ENCODE assay signal across 19 cellular contexts in the genomic region with DNA sequence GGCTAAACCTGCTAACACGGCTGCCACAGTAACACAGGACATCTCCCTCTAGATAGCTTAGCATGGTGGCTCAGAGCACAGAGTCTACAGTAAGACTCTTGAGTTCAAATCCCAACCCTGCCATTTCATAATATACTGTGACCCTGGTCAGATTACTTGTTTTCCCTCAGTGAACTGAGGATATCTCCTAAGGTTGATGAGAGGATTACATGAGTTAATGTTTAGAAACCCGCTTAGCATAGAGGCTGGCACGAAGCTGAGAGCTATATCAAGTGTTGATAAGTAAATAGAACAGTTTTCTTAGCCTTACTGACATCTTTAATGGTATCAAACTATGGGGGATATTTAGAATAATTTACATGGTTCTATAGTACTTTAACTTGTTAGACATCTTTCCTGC. TPM values are rescaled to one million over a fixed set of nuclear protein-coding genes. Genes with fewer than 3 reads are reported as not detected.
A peak's percentile ranks its signal among the peaks of the same experiment; 100 is the strongest.
DNase-seq lines count a peak whose midpoint lies in the region; ATAC-seq, FAIRE-seq and TF ChIP-seq lines count a peak whose summit lies in the region.
"Had no signal": no experiment of that assay in that cellular context is flagged by ENCODE, and none has a peak within 500 bp of the region (broad histone marks: within the 10 kb centered on the region; RNA-seq: fewer than 3 reads in every experiment).

No MANE protein-coding gene starts in this region.

- H3K4me1 ChIP-seq in K562 (replicated peaks in 1 of 2; ENCODE audit: control insufficient read depth in 2 of 2, insufficient read depth in 2 of 2, low read length in 2 of 2): no peaks in the 10 kb centered on the region; a peak in 1 of 5 replicates
- H3K4me1 ChIP-seq in small intestine (ENCODE audit: control insufficient read depth in 2 of 2, insufficient read depth in 1 of 2, low read depth in 1 of 2, low read length in 1 of 2): peaks cover 0 to 1% of the 10 kb centered on the region in 2 donors
- H3K4me1 ChIP-seq: BLaER1, Caco-2 had no signal

- H3K27me3 ChIP-seq in K562 (ENCODE audit: control insufficient read depth in 2 of 2, insufficient read depth in 2 of 2, low read length in 2 of 2): no peaks in the 10 kb centered on the region
- no peaks in the 10 kb centered on the region for H3K27me3 ChIP-seq in small intestine (ENCODE audit: control insufficient read depth in 2 of 2, insufficient read depth in 2 of 2, low read length in 2 of 2)
- H3K27me3 ChIP-seq: BLaER1 had no signal

- H3K79me2 ChIP-seq in K562 (ENCODE audit: control insufficient read depth, insufficient read depth, low read length): no peaks in the 10 kb centered on the region

- peaks cover 9% of the 10 kb centered on the region for H3K9me3 ChIP-seq in K562 (replicated peaks; ENCODE audit: control insufficient read depth, insufficient read depth, low read depth, low read length)
- H3K9me3 ChIP-seq in small intestine (ENCODE audit: control insufficient read depth, low read depth): no peaks in the 10 kb centered on the region

- in situ Hi-C loops in K562 (cut with MboI): no loop called here

- TF ChIP-seq RAD21 in K562 (CRISPR knock-in tag; conservative IDR thresholded peaks at IDR 0.05 in 1 of 2, IDR thresholded peaks at IDR 0.05 in 1 of 2): no peak

- DNase-seq in NCI-H82 (lab: John Stamatoyannopoulos, UW): peak; percentile 1
- no peak for DNase-seq in NCI-H82 treated with DMSO at 0.1 percent for 48 hours (lab: John Stamatoyannopoulos, UW; ENCODE audit: unreplicated experiment)
- no peak for DNase-seq in K562 (ENCODE audit: extremely low read depth in 1 of 4, low spot score in 3 of 4)
- DNase-seq in small intestine: peak; percentile 68
- no peak for DNase-seq in ecto neural progenitor cell (ENCODE audit: low spot score)
- no peak for DNase-seq in activated CD4-positive, alpha-beta T cell treated with anti-CD3 and anti-CD28 coated beads for 1 hour
- DNase-seq: Caco-2; CD4-positive, CD25-positive, alpha-beta regulatory T cell; CD8-positive, alpha-beta T cell; DMS153; DND-41; H9 had no signal

- H3K4me3 ChIP-seq in K562 (no peak overlapping the region), small intestine (ENCODE audit: low read depth in 1 of 2, low read length in 2 of 2) (no peak overlapping the region)
- H3K4me3 ChIP-seq: BLaER1 had no signal

- no peaks in the 10 kb centered on the region for H3K36me3 ChIP-seq in K562 (ENCODE audit: control insufficient read depth, insufficient read depth, low read length)
- H3K36me3 ChIP-seq in small intestine (ENCODE audit: control insufficient read depth in 2 of 2, insufficient read depth in 2 of 2, low read length in 2 of 2): no peaks in the 10 kb centered on the region
- H3K36me3 ChIP-seq: BLaER1 had no signal

- H2AFZ ChIP-seq in K562 (ENCODE audit: low read depth, low read length): no peak overlapping the region

- TF ChIP-seq EP300 in K562 (IDR thresholded peaks at IDR 0.05; ENCODE audit: low read length): no peak

- intact Hi-C loops in K562 (cut with micrococcal nuclease): no loop called here

- no peak overlapping the region for H3K4me2 ChIP-seq in K562 (ENCODE audit: insufficient read depth, low read length)
- H3K4me2 ChIP-seq: BLaER1 had no signal

- FAIRE-seq in K562 (lab: Jason Lieb, UNC): peak; percentile 65
- no peak for FAIRE-seq in small intestine (lab: Jason Lieb, UNC)
- FAIRE-seq: A204.1, G401.6, GM12892 had no signal

- POLR2A ChIA-PET in K562 (lab: Yijun Ruan, JAX): no interaction called here

- H3K9me1 ChIP-seq in K562 (ENCODE audit: control insufficient read depth, insufficient read depth, low read length): no peaks in the 10 kb centered on the region

- no peak for TF ChIP-seq CTCF in K562 (IDR thresholded peaks at IDR 0.05 in 2 of 3, conservative IDR thresholded peaks at IDR 0.05 in 1 of 3; ENCODE audit: insufficient read depth in 2 of 3, low read depth in 1 of 3, low read length in 3 of 3)

- no TSS peak for BruUV-seq in K562 (replicated peaks; lab: Mats Ljungman, UMichigan)

- no peak overlapping the region for H3K27ac ChIP-seq in K562 (ENCODE audit: extremely low read depth, low read depth, low read length)
- H3K27ac ChIP-seq in small intestine (ENCODE audit: low read depth in 1 of 2, low read length in 1 of 2): peak overlapping the region in 1 of 2 donors; percentile 12
- H3K27ac ChIP-seq: 22Rv1, BLaER1, C4-2B had no signal

- no peak overlapping the region for H3K9ac ChIP-seq in K562 (ENCODE audit: insufficient read depth in 1 of 2, low read depth in 2 of 2, low read length in 2 of 2)
- H3K9ac ChIP-seq: BLaER1 had no signal

- no peak for ATAC-seq in K562
- ATAC-seq: CD8-positive, alpha-beta T cell; HCT116 had no signal

- CTCF ChIA-PET in K562 (lab: Yijun Ruan, JAX; ENCODE audit: low intra/inter-chr PET ratio): no interaction called here

- H4K20me1 ChIP-seq in K562 (replicated peaks; ENCODE audit: control insufficient read depth, insufficient read depth, low read length): no peaks in the 10 kb centered on the region
- H4K20me1 ChIP-seq: BLaER1 had no signal

- TF ChIP-seq POLR2A in K562 (conservative IDR thresholded peaks at IDR 0.05): no peak

- 4% methylated on average over 3 of the region's 3 CpGs for WGBS in K562 (ENCODE audit: insufficient coverage, low coverage, missing lambda C conversion rate)
- WGBS in small intestine, 3 donors: 35 to 60% (median 42%) methylated on average over 3 of the region's 3 CpGs

TF ChIP-seq in K562, 482 proteins besides CTCF, POLR2A, EP300 and RAD21 (continues in another document):
- TF ChIP-seq ERF (CRISPR knock-in tag; IDR thresholded peaks at IDR 0.05) (no peak), SRSF3 (IDR thresholded peaks at IDR 0.05; ENCODE audit: insufficient read depth, low read length) (no peak)
- TF ChIP-seq, protein P1, sequence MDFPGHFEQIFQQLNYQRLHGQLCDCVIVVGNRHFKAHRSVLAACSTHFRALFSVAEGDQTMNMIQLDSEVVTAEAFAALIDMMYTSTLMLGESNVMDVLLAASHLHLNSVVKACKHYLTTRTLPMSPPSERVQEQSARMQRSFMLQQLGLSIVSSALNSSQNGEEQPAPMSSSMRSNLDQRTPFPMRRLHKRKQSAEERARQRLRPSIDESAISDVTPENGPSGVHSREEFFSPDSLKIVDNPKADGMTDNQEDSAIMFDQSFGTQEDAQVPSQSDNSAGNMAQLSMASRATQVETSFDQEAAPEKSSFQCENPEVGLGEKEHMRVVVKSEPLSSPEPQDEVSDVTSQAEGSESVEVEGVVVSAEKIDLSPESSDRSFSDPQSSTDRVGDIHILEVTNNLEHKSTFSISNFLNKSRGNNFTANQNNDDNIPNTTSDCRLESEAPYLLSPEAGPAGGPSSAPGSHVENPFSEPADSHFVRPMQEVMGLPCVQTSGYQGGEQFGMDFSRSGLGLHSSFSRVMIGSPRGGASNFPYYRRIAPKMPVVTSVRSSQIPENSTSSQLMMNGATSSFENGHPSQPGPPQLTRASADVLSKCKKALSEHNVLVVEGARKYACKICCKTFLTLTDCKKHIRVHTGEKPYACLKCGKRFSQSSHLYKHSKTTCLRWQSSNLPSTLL (IDR thresholded peaks at IDR 0.05): no peak

RNA-seq across cellular contexts. Expression of a gene that starts 37.2 kb away (rescaled TPM):
- total RNA-seq in K562 (2011; cell fraction: chromatin; rRNA removed; ENCODE audit: low replicate concordance): 3.0 and 10.7 TPM in 2 replicates
- total RNA-seq in K562 (2011; cell fraction: nucleolus; rRNA removed): 3.0 and 3.9 TPM in 2 replicates
- 5.9 and 10.9 TPM in 2 replicates for total RNA-seq in K562 (2011; cell fraction: nucleoplasm; rRNA removed)
- total RNA-seq in K562 (2014; rRNA removed) (22.0 and 24.9 TPM in 2 replicates), K562 (2014; rRNA removed; fragmentation: Illumina TruSeq; extraction: Trizol) (38.3 and 41.2 TPM in 2 replicates), K562 (2015; rRNA removed; fragmentation: Illumina TruSeq; extraction: Trizol) (37.9 and 40.1 TPM in 2 replicates), K562 (2021) (26.4 and 28.7 TPM in 2 replicates)
- polyA plus RNA-seq in K562 (2011; rRNA removed) (32.8 and 38.6 TPM in 2 replicates), K562 (2014; fragmentation: Illumina TruSeq; extraction: Trizol) (31.4 and 31.8 TPM in 2 replicates), K562 (2014; fragmentation: Nextera tagmentation; extraction: Ambion mirVana) (10 to 100 TPM; 17.6 to 39.3 TPM), K562 (2014; rRNA removed) (29.9 and 30.3 TPM in 2 replicates), small intestine (10 to 100 TPM; 37.2 to 66.6 (median 61.6) TPM)
- 6.6 and 15.4 TPM in 2 replicates for polyA plus RNA-seq in K562 (2011; cell fraction: cytosol; rRNA removed)
- polyA plus RNA-seq in K562 (2011; cell fraction: nucleus; rRNA removed): 7.5 and 12.3 TPM in 2 replicates
- 25.0 and 26.4 TPM in 2 replicates for polyA plus RNA-seq in K562 (2012)
- polyA minus RNA-seq in K562 (2011; rRNA and poly(A)+ RNA removed): 21.6 and 22.6 TPM in 2 replicates
- 8.4 and 10.9 TPM in 2 replicates for polyA minus RNA-seq in K562 (2011; cell fraction: cytosol; rRNA and poly(A)+ RNA removed)
- polyA minus RNA-seq in K562 (2011; cell fraction: nucleus; rRNA and poly(A)+ RNA removed): 2.6 and 6.4 TPM in 2 replicates

RNA-seq across cellular contexts. Expression of a gene that starts 37.4 kb away (rescaled TPM):
- total RNA-seq in K562 (2011; cell fraction: chromatin; rRNA removed; ENCODE audit: low replicate concordance): 17.5 and 57.3 TPM in 2 replicates
- total RNA-seq in K562 (2011; cell fraction: nucleolus; rRNA removed): 7.0 and 11.7 TPM in 2 replicates
- total RNA-seq in K562 (2011; cell fraction: nucleoplasm; rRNA removed): 14.9 and 18.1 TPM in 2 replicates
- total RNA-seq in K562 (2014; rRNA removed) (11.3 and 16.8 TPM in 2 replicates), K562 (2014; rRNA removed; fragmentation: Illumina TruSeq; extraction: Trizol) (22.5 and 25.4 TPM in 2 replicates), K562 (2015; rRNA removed; fragmentation: Illumina TruSeq; extraction: Trizol) (19.5 and 23.3 TPM in 2 replicates), K562 (2021) (14.3 and 14.9 TPM in 2 replicates)
- polyA plus RNA-seq in K562 (2011; rRNA removed) (30.0 and 32.0 TPM in 2 replicates), K562 (2014; fragmentation: Illumina TruSeq; extraction: Trizol) (16.1 and 17.9 TPM in 2 replicates), K562 (2014; fragmentation: Nextera tagmentation; extraction: Ambion mirVana) (10 to 100 TPM; 11.0 to 14.2 TPM), K562 (2014; rRNA removed) (14.7 and 19.2 TPM in 2 replicates), small intestine (10 to 100 TPM; 11.8 to 27.7 (median 14.1) TPM)
- polyA plus RNA-seq in K562 (2011; cell fraction: cytosol; rRNA removed): 3.4 and 10.0 TPM in 2 replicates
- 8.5 and 20.0 TPM in 2 replicates for polyA plus RNA-seq in K562 (2011; cell fraction: nucleus; rRNA removed)
- polyA plus RNA-seq in K562 (2012): 18.2 and 22.5 TPM in 2 replicates
- polyA minus RNA-seq in K562 (2011; rRNA and poly(A)+ RNA removed): 11.3 and 11.9 TPM in 2 replicates
- 4.1 and 4.6 TPM in 2 replicates for polyA minus RNA-seq in K562 (2011; cell fraction: cytosol; rRNA and poly(A)+ RNA removed)
- polyA minus RNA-seq in K562 (2011; cell fraction: nucleus; rRNA and poly(A)+ RNA removed): 4.6 and 9.6 TPM in 2 replicates

Comparison
In these comparisons a context has a peak if more than half of its experiments do, and no peak if none do; other contexts are left out.
1. DNase-seq: peak in NCI-H82 (single experiment) and small intestine (single experiment); none in NCI-H82 treated with DMSO at 0.1 percent for 48 hours (single experiment), K562 (0 of 4), ecto neural progenitor cell (single experiment) and activated CD4-positive, alpha-beta T cell treated with anti-CD3 and anti-CD28 coated beads for 1 hour (single experiment).